Comparison of ENCODE assay signal across 1 cellular context in the genomic region with DNA sequence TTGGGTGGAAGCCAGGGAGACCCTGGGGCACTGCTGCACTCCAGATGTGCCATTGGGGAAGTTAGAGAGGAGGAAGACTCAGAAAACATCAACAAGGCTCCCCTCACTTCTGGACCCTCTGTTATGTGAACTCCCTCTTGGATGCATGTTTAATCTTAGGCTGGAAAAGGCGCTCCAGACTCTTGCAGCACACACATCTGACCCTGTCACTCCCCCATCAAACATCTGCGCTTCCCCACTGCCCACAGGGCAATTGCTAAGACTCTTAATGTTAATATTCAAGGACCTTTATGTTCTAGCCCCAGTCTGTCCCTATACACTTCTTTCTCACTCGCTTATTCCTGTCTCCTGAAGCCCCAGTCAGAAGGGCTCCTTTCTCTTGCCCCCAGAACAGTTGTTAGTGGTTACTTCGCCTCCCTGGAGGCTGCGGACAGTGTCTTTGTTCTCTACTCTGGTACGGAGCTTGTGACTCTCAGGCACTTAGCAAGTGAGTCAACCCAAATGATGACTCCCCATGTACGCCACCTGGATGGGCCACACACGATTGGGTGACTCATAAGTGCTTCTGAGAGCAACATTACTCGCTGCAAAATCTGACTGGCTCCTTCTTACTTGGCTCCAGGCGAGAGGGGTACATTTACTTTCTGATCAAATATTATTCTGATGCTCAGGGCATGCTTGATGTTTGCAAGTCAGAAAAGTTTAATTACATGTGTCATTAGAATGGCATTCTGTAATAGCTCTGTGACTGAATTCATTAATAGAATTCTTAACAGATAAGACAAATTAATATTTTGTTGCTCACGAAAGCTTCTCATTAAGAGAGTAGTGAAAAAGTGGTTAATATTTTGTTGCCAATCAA.
TF ChIP-seq lines count a peak whose summit lies in the region.

No MANE protein-coding gene starts in this region.

TF ChIP-seq in GM23338, 12 proteins besides CTCF, POLR2A, EP300 and RAD21 (continued from another document):
- TF ChIP-seq, protein P1, sequence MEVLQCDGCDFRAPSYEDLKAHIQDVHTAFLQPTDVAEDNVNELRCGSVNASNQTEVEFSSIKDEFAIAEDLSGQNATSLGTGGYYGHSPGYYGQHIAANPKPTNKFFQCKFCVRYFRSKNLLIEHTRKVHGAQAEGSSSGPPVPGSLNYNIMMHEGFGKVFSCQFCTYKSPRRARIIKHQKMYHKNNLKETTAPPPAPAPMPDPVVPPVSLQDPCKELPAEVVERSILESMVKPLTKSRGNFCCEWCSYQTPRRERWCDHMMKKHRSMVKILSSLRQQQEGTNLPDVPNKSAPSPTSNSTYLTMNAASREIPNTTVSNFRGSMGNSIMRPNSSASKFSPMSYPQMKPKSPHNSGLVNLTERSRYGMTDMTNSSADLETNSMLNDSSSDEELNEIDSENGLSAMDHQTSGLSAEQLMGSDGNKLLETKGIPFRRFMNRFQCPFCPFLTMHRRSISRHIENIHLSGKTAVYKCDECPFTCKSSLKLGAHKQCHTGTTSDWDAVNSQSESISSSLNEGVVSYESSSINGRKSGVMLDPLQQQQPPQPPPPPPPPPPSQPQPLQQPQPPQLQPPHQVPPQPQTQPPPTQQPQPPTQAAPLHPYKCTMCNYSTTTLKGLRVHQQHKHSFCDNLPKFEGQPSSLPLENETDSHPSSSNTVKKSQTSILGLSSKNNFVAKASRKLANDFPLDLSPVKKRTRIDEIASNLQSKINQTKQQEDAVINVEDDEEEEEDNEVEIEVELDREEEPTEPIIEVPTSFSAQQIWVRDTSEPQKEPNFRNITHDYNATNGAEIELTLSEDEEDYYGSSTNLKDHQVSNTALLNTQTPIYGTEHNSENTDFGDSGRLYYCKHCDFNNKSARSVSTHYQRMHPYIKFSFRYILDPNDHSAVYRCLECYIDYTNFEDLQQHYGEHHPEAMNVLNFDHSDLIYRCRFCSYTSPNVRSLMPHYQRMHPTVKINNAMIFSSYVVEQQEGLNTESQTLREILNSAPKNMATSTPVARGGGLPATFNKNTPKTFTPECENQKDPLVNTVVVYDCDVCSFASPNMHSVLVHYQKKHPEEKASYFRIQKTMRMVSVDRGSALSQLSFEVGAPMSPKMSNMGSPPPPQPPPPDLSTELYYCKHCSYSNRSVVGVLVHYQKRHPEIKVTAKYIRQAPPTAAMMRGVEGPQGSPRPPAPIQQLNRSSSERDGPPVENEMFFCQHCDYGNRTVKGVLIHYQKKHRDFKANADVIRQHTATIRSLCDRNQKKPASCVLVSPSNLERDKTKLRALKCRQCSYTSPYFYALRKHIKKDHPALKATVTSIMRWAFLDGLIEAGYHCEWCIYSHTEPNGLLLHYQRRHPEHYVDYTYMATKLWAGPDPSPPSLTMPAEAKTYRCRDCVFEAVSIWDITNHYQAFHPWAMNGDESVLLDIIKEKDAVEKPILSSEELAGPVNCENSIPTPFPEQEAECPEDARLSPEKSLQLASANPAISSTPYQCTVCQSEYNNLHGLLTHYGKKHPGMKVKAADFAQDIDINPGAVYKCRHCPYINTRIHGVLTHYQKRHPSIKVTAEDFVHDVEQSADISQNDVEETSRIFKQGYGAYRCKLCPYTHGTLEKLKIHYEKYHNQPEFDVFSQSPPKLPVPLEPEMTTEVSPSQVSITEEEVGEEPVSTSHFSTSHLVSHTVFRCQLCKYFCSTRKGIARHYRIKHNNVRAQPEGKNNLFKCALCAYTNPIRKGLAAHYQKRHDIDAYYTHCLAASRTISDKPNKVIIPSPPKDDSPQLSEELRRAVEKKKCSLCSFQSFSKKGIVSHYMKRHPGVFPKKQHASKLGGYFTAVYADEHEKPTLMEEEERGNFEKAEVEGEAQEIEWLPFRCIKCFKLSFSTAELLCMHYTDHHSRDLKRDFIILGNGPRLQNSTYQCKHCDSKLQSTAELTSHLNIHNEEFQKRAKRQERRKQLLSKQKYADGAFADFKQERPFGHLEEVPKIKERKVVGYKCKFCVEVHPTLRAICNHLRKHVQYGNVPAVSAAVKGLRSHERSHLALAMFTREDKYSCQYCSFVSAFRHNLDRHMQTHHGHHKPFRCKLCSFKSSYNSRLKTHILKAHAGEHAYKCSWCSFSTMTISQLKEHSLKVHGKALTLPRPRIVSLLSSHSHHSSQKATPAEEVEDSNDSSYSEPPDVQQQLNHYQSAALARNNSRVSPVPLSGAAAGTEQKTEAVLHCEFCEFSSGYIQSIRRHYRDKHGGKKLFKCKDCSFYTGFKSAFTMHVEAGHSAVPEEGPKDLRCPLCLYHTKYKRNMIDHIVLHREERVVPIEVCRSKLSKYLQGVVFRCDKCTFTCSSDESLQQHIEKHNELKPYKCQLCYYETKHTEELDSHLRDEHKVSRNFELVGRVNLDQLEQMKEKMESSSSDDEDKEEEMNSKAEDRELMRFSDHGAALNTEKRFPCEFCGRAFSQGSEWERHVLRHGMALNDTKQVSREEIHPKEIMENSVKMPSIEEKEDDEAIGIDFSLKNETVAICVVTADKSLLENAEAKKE (CRISPR knock-in tag; IDR thresholded peaks at IDR 0.05): no peak
TF ChIP-seq in GM23338: peak in this region for 0.
